In the genomic region with DNA sequence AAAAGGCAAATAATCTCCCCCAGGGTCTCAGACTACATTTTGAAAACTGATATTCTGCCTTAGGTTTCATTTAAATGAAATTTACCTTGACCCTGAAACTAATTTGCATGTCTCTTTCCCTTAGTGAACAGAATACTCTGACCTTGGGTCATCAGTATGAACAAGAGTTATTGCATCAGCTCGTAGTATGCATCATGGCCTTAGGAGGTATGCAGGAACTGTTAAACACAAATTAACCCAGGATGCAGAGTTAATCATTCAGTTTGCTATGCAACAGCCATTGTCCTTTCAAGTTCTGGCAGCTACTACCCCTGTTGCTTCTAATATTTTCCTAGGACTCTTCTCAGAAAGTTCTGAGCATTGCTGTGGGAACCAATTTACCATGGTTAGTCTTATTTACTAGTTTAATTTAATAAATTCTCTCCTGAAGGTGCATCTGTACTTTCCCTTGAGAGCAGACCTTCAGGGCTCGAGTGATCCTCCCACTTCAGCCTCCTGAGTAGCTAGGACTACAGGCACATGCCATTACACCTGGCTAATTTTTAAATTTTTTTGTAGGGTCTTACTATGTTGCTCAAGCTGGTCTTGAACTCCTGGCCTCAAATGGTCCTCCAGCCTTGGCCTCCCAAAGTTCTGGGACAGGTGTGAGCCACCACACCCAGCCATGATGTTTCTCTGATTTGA, we compare ENCODE assay signal across 1 cellular context.
TF ChIP-seq lines count a peak whose summit lies in the region.

No MANE protein-coding gene starts in this region.

TF ChIP-seq in HepG2, 621 proteins besides CTCF, POLR2A, EP300 and RAD21 (continued from another document and continues in another):
- TF ChIP-seq, protein P1, sequence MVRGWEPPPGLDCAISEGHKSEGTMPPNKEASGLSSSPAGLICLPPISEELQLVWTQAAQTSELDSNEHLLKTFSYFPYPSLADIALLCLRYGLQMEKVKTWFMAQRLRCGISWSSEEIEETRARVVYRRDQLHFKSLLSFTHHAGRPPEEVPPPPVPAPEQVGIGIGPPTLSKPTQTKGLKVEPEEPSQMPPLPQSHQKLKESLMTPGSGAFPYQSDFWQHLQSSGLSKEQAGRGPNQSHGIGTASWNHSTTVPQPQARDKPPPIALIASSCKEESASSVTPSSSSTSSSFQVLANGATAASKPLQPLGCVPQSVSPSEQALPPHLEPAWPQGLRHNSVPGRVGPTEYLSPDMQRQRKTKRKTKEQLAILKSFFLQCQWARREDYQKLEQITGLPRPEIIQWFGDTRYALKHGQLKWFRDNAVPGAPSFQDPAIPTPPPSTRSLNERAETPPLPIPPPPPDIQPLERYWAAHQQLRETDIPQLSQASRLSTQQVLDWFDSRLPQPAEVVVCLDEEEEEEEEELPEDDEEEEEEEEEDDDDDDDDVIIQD (CRISPR knock-in tag; IDR thresholded peaks at IDR 0.05; ENCODE audit: low read depth), result peak; percentile 99
- 0 out of 2 replicates have a peak, but pooled peaks have one; percentile 12 for TF ChIP-seq MAFF (IDR thresholded peaks at IDR 0.05; ENCODE audit: low read depth, low read length)
- TF ChIP-seq ZFY (CRISPR knock-in tag; IDR thresholded peaks at IDR 0.05), result no peak
- no peak for TF ChIP-seq NR3C1 (CRISPR knock-in tag; IDR thresholded peaks at IDR 0.05)
- no peak for TF ChIP-seq NFRKB (IDR thresholded peaks at IDR 0.05)
- TF ChIP-seq, protein P2, sequence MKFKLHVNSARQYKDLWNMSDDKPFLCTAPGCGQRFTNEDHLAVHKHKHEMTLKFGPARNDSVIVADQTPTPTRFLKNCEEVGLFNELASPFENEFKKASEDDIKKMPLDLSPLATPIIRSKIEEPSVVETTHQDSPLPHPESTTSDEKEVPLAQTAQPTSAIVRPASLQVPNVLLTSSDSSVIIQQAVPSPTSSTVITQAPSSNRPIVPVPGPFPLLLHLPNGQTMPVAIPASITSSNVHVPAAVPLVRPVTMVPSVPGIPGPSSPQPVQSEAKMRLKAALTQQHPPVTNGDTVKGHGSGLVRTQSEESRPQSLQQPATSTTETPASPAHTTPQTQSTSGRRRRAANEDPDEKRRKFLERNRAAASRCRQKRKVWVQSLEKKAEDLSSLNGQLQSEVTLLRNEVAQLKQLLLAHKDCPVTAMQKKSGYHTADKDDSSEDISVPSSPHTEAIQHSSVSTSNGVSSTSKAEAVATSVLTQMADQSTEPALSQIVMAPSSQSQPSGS (CRISPR knock-in tag; IDR thresholded peaks at IDR 0.05), result no peak
- TF ChIP-seq MTA1 (CRISPR knock-in tag; IDR thresholded peaks at IDR 0.05; ENCODE audit: borderline replicate concordance), result no peak
- no peak for TF ChIP-seq PCBP1 (IDR thresholded peaks at IDR 0.05; ENCODE audit: borderline replicate concordance, low read depth, low read length)
- TF ChIP-seq ZNF382 (CRISPR knock-in tag; IDR thresholded peaks at IDR 0.05; ENCODE audit: borderline replicate concordance), result no peak
- TF ChIP-seq, protein P3, sequence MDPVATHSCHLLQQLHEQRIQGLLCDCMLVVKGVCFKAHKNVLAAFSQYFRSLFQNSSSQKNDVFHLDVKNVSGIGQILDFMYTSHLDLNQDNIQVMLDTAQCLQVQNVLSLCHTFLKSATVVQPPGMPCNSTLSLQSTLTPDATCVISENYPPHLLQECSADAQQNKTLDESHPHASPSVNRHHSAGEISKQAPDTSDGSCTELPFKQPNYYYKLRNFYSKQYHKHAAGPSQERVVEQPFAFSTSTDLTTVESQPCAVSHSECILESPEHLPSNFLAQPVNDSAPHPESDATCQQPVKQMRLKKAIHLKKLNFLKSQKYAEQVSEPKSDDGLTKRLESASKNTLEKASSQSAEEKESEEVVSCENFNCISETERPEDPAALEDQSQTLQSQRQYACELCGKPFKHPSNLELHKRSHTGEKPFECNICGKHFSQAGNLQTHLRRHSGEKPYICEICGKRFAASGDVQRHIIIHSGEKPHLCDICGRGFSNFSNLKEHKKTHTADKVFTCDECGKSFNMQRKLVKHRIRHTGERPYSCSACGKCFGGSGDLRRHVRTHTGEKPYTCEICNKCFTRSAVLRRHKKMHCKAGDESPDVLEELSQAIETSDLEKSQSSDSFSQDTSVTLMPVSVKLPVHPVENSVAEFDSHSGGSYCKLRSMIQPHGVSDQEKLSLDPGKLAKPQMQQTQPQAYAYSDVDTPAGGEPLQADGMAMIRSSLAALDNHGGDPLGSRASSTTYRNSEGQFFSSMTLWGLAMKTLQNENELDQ (CRISPR knock-in tag; IDR thresholded peaks at IDR 0.05; ENCODE audit: borderline replicate concordance), result no peak
- no peak for TF ChIP-seq NFYB (CRISPR knock-in tag; IDR thresholded peaks at IDR 0.05)
- TF ChIP-seq, protein P4, sequence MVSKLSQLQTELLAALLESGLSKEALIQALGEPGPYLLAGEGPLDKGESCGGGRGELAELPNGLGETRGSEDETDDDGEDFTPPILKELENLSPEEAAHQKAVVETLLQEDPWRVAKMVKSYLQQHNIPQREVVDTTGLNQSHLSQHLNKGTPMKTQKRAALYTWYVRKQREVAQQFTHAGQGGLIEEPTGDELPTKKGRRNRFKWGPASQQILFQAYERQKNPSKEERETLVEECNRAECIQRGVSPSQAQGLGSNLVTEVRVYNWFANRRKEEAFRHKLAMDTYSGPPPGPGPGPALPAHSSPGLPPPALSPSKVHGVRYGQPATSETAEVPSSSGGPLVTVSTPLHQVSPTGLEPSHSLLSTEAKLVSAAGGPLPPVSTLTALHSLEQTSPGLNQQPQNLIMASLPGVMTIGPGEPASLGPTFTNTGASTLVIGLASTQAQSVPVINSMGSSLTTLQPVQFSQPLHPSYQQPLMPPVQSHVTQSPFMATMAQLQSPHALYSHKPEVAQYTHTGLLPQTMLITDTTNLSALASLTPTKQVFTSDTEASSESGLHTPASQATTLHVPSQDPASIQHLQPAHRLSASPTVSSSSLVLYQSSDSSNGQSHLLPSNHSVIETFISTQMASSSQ (IDR thresholded peaks at IDR 0.05; ENCODE audit: low read depth), result 0 out of 2 replicates have a peak, but pooled peaks have one; percentile 32
- TF ChIP-seq, protein P4 (CRISPR knock-in tag; IDR thresholded peaks at IDR 0.05; ENCODE audit: borderline replicate concordance), result 0 out of 2 replicates have a peak, but pooled peaks have one; percentile 27
- TF ChIP-seq THAP11 (CRISPR knock-in tag; IDR thresholded peaks at IDR 0.05), result 0 out of 2 replicates have a peak, but pooled peaks have one; percentile 32
- TF ChIP-seq, protein P5, sequence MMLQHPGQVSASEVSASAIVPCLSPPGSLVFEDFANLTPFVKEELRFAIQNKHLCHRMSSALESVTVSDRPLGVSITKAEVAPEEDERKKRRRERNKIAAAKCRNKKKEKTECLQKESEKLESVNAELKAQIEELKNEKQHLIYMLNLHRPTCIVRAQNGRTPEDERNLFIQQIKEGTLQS (CRISPR knock-in tag; IDR thresholded peaks at IDR 0.05), result peak; percentile 90
- TF ChIP-seq, protein P6, sequence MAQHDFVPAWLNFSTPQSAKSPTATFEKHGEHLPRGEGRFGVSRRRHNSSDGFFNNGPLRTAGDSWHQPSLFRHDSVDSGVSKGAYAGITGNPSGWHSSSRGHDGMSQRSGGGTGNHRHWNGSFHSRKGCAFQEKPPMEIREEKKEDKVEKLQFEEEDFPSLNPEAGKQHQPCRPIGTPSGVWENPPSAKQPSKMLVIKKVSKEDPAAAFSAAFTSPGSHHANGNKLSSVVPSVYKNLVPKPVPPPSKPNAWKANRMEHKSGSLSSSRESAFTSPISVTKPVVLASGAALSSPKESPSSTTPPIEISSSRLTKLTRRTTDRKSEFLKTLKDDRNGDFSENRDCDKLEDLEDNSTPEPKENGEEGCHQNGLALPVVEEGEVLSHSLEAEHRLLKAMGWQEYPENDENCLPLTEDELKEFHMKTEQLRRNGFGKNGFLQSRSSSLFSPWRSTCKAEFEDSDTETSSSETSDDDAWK (CRISPR knock-in tag; IDR thresholded peaks at IDR 0.05), result no peak
- TF ChIP-seq WIZ (CRISPR knock-in tag; IDR thresholded peaks at IDR 0.05), result no peak
- TF ChIP-seq CENPX (CRISPR knock-in tag; IDR thresholded peaks at IDR 0.05), result no peak
- TF ChIP-seq, protein P7, sequence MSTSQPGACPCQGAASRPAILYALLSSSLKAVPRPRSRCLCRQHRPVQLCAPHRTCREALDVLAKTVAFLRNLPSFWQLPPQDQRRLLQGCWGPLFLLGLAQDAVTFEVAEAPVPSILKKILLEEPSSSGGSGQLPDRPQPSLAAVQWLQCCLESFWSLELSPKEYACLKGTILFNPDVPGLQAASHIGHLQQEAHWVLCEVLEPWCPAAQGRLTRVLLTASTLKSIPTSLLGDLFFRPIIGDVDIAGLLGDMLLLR (CRISPR knock-in tag; IDR thresholded peaks at IDR 0.05), result no peak
- TF ChIP-seq, protein P8, sequence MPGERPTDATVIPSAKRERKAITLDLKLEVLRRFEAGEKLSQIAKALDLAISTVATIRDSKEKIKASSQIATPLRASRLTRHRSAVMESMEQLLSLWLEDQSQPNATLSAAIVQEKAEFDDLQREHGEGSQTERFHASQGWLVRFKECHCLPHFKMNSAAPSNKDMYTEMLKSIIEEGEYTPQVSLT (CRISPR knock-in tag; IDR thresholded peaks at IDR 0.05; ENCODE audit: borderline replicate concordance, low read depth), result no peak
- peak; percentile 55 for TF ChIP-seq FOXA3 (CRISPR knock-in tag; IDR thresholded peaks at IDR 0.05)
- no peak for TF ChIP-seq NFE2L1 (CRISPR knock-in tag; IDR thresholded peaks at IDR 0.05; ENCODE audit: borderline replicate concordance)
- TF ChIP-seq RELA (CRISPR knock-in tag; IDR thresholded peaks at IDR 0.05), result no peak
- TF ChIP-seq NBN (conservative IDR thresholded peaks at IDR 0.05), result no peak
- TF ChIP-seq, protein P9, sequence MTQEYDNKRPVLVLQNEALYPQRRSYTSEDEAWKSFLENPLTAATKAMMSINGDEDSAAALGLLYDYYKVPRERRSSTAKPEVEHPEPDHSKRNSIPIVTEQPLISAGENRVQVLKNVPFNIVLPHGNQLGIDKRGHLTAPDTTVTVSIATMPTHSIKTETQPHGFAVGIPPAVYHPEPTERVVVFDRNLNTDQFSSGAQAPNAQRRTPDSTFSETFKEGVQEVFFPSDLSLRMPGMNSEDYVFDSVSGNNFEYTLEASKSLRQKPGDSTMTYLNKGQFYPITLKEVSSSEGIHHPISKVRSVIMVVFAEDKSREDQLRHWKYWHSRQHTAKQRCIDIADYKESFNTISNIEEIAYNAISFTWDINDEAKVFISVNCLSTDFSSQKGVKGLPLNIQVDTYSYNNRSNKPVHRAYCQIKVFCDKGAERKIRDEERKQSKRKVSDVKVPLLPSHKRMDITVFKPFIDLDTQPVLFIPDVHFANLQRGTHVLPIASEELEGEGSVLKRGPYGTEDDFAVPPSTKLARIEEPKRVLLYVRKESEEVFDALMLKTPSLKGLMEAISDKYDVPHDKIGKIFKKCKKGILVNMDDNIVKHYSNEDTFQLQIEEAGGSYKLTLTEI (CRISPR knock-in tag; conservative IDR thresholded peaks at IDR 0.05), result no peak
- no peak for TF ChIP-seq HNRNPL (IDR thresholded peaks at IDR 0.05; ENCODE audit: low read depth, low read length)
- 0 out of 2 replicates have a peak, but pooled peaks have one; percentile 52 for TF ChIP-seq ZNF33B (CRISPR knock-in tag; IDR thresholded peaks at IDR 0.05)
- peak; percentile 48; the same call in 1 of the 2 replicates for TF ChIP-seq MIXL1 (CRISPR knock-in tag; IDR thresholded peaks at IDR 0.05)
- TF ChIP-seq ZNF614 (CRISPR knock-in tag; IDR thresholded peaks at IDR 0.05; ENCODE audit: borderline replicate concordance), result 0 out of 2 replicates have a peak, but pooled peaks have one; percentile 20
- no peak for TF ChIP-seq MTF2 (CRISPR knock-in tag; IDR thresholded peaks at IDR 0.05; ENCODE audit: borderline replicate concordance)
- no peak for TF ChIP-seq ZNF670 (CRISPR knock-in tag; IDR thresholded peaks at IDR 0.05; ENCODE audit: borderline replicate concordance)
- 0 out of 2 replicates have a peak, but pooled peaks have one; percentile 46 for TF ChIP-seq NR2F6 (IDR thresholded peaks at IDR 0.05)
- TF ChIP-seq NR2F6 (CRISPR knock-in tag; IDR thresholded peaks at IDR 0.05), result peak; percentile 54; the same call in 1 of the 2 replicates
- TF ChIP-seq, protein P10, sequence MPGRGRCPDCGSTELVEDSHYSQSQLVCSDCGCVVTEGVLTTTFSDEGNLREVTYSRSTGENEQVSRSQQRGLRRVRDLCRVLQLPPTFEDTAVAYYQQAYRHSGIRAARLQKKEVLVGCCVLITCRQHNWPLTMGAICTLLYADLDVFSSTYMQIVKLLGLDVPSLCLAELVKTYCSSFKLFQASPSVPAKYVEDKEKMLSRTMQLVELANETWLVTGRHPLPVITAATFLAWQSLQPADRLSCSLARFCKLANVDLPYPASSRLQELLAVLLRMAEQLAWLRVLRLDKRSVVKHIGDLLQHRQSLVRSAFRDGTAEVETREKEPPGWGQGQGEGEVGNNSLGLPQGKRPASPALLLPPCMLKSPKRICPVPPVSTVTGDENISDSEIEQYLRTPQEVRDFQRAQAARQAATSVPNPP (CRISPR knock-in tag; IDR thresholded peaks at IDR 0.05), result no peak
- TF ChIP-seq, protein P11, sequence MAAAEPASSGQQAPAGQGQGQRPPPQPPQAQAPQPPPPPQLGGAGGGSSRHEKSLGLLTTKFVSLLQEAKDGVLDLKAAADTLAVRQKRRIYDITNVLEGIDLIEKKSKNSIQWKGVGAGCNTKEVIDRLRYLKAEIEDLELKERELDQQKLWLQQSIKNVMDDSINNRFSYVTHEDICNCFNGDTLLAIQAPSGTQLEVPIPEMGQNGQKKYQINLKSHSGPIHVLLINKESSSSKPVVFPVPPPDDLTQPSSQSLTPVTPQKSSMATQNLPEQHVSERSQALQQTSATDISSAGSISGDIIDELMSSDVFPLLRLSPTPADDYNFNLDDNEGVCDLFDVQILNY (CRISPR knock-in tag; conservative IDR thresholded peaks at IDR 0.05), result no peak
- no peak for TF ChIP-seq SAP130 (CRISPR knock-in tag; IDR thresholded peaks at IDR 0.05; ENCODE audit: low read depth)
- TF ChIP-seq STAT5B (CRISPR knock-in tag; IDR thresholded peaks at IDR 0.05), result no peak
- no peak for TF ChIP-seq ZNF552 (CRISPR knock-in tag; IDR thresholded peaks at IDR 0.05; ENCODE audit: borderline replicate concordance)
- peak; percentile 64 for TF ChIP-seq SOX5 (CRISPR knock-in tag; IDR thresholded peaks at IDR 0.05; ENCODE audit: borderline replicate concordance)
- TF ChIP-seq ZBTB21 (CRISPR knock-in tag; IDR thresholded peaks at IDR 0.05), result no peak
- TF ChIP-seq MAFK (conservative IDR thresholded peaks at IDR 0.05 in 1 of 2, IDR thresholded peaks at IDR 0.05 in 1 of 2; ENCODE audit: low read length in 2 of 2), result peak; percentile 2 to 15; a peak in 1 of 4 replicates
- TF ChIP-seq CBFB (CRISPR knock-in tag; IDR thresholded peaks at IDR 0.05), result no peak
